1 cellular context compared by ENCODE assay signal in genomic region chr13:76579701-76580100, GRCh38.
"Had no signal": no experiment of that assay in that cellular context is flagged by ENCODE, and none has a peak within 500 bp of the region (broad histone marks: within the 10 kb centered on the region; RNA-seq: fewer than 3 reads in every experiment).

No MANE protein-coding gene starts in this region.

- H3K4me3 ChIP-seq: GM12878 had no signal

- ATAC-seq: GM12878 had no signal
